12 cellular contexts compared by ENCODE assay signal in the genomic region with DNA sequence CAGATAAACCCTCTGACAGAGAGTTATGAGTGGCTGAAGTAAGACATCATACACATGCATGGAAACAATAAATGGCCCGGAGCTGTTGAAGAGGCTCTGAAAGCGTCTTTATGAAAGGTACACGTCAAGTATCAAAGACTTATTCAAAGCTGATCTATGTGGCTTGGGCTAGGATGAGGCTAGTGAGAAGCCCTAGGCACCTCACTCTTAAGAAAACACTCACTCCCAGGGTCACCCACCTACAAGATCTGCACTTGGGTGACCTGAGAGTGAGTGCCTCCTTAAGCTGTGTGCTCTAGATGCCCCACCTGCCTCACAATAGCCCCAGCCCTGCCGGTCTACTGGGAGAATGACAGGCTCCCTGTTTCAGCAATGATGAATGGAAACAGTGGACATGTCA. TPM values are rescaled to one million over a fixed set of nuclear protein-coding genes. Genes with fewer than 3 reads are reported as not detected.
A peak's percentile ranks its signal among the peaks of the same experiment; 100 is the strongest.
DNase-seq lines count a peak whose midpoint lies in the region; ATAC-seq, FAIRE-seq and TF ChIP-seq lines count a peak whose summit lies in the region.
"Had no signal": no experiment of that assay in that cellular context is flagged by ENCODE, and none has a peak within 500 bp of the region (broad histone marks: within the 10 kb centered on the region; RNA-seq: fewer than 3 reads in every experiment).

No MANE protein-coding gene starts in this region.

- in situ Hi-C loops in GM12878 (cut with MboI) = no loop called here

- H3K79me2 ChIP-seq in GM12878 (ENCODE audit: control insufficient read depth, insufficient read depth, low read length) (peaks cover 8% of the 10 kb centered on the region), hepatocyte (no peaks in the 10 kb centered on the region)

- no peak for TF ChIP-seq RAD21 in GM12878 (IDR thresholded peaks at IDR 0.05; ENCODE audit: insufficient read depth, low read depth, low read length)

- DNase-seq in activated CD8-positive, alpha-beta memory T cell treated with anti-CD3 and anti-CD28 coated beads for 24 hours = peak; percentile 66
- no peak for DNase-seq in activated CD8-positive, alpha-beta memory T cell treated with anti-CD3 and anti-CD28 coated beads, Interleukin-2, amount 50 U/mL, for 48 hours
- DNase-seq in Peyer's patch (no peak), GM12878 (ENCODE audit: low read depth, low spot score) (no peak), hepatocyte (ENCODE audit: low spot score) (no peak), GM19239 (ENCODE audit: insufficient read length, low spot score) (no peak), erythroblast (lab: John Stamatoyannopoulos, UW) (no peak)
- DNase-seq: NCI-H1436 treated with DMSO at 0.1 percent for 48 hours, NCI-H524 treated with DMSO at 0.1 percent for 48 hours had no signal

- no TSS peak for BruUV-seq in GM12878 (replicated peaks; lab: Mats Ljungman, UMichigan)

- POLR2A ChIA-PET in GM12878 (lab: Charles Lee) = interaction anchor here (1.5 kb wide), 1 partner anchor 30 kb away, joined by 3 read pairs; a partner anchor contains a TSS

- H3K9me2 ChIP-seq in hepatocyte (replicated peaks; ENCODE audit: insufficient read depth) = no peaks in the 10 kb centered on the region

- H3K9me3 ChIP-seq in Peyer's patch (no peaks in the 10 kb centered on the region), GM12878 (replicated peaks; ENCODE audit: control insufficient read depth, insufficient read depth, low read length) (no peaks in the 10 kb centered on the region; the same call in 1 of the 3 replicates), hepatocyte (ENCODE audit: low read depth) (no peaks in the 10 kb centered on the region)
- H3K9me3 ChIP-seq: neutrophil had no signal

- no peak for TF ChIP-seq POLR2A in Peyer's patch (IDR thresholded peaks at IDR 0.05)
- TF ChIP-seq POLR2A in GM12878 (IDR thresholded peaks at IDR 0.05; ENCODE audit: low read depth, low read length) = no peak
- no peak for TF ChIP-seq POLR2A in erythroblast (IDR thresholded peaks at IDR 0.05; ENCODE audit: low read length)

- peak overlapping the region; percentile 46 to 80 (median 72) for H3K27ac ChIP-seq in Peyer's patch
- no peak overlapping the region for H3K27ac ChIP-seq in GM12878 (ENCODE audit: control insufficient read depth, insufficient read depth)
- H3K27ac ChIP-seq in skin epidermis = peak overlapping the region in 17 of 21 experiments; percentile 2 to 95 (median 81)
- no peak overlapping the region for H3K27ac ChIP-seq in hepatocyte
- H3K27ac ChIP-seq: RWPE1 had no signal

- RAD21 ChIA-PET in GM12878 (lab: Charles Lee; ENCODE audit: unreplicated experiment) = interaction anchor here (1.7 to 2.2 kb wide), 2 partner anchors 29 to 40 kb away, joined by 4 to 7 read pairs; a partner anchor contains a TSS

- SMC1A ChIA-PET in GM12878 (lab: Charles Lee; ENCODE audit: uncharacterized antibody, unreplicated experiment) = interaction anchor here (1.4 to 1.8 kb wide), 3 partner anchors 17 to 46 kb away, joined by 4 to 8 read pairs (median 7); no protein-coding TSS in a partner anchor

- H3K27me3 ChIP-seq in Peyer's patch (no peaks in the 10 kb centered on the region), GM12878 (replicated peaks in 1 of 2; ENCODE audit: control insufficient read depth in 2 of 2, insufficient read depth in 2 of 2, low read length in 1 of 2) (no peaks in the 10 kb centered on the region), hepatocyte (no peaks in the 10 kb centered on the region)
- H3K27me3 ChIP-seq: neutrophil had no signal

- TF ChIP-seq EP300 in GM12878 (IDR thresholded peaks at IDR 0.05; ENCODE audit: borderline replicate concordance in 1 of 2, control insufficient read depth in 1 of 2, low read depth in 2 of 2, low read length in 2 of 2) = no peak

- H3K36me3 ChIP-seq in Peyer's patch = peaks cover 0 to 9% (median 0%) of the 10 kb centered on the region in 3 donors
- peaks cover 0 to 1% of the 10 kb centered on the region in 2 experiments; a peak in 1 of 4 replicates for H3K36me3 ChIP-seq in GM12878 (ENCODE audit: control insufficient read depth in 2 of 2, insufficient read depth in 2 of 2, low read length in 1 of 2)
- H3K36me3 ChIP-seq in hepatocyte (replicated peaks; ENCODE audit: insufficient read depth, low read depth) = no peaks in the 10 kb centered on the region

- H3K4me2 ChIP-seq in GM12878 (ENCODE audit: control insufficient read depth, insufficient read depth) (no peak overlapping the region), hepatocyte (no peak overlapping the region)

- no peak overlapping the region for H2AFZ ChIP-seq in GM12878 (ENCODE audit: control insufficient read depth, low read depth, low read length)
- H2AFZ ChIP-seq in hepatocyte = no peak overlapping the region

- no peaks in the 10 kb centered on the region for H4K20me1 ChIP-seq in GM12878 (ENCODE audit: control insufficient read depth, insufficient read depth)
- no peaks in the 10 kb centered on the region for H4K20me1 ChIP-seq in hepatocyte (ENCODE audit: insufficient read depth, poor library complexity, severe bottlenecking)

- no peak for ATAC-seq in GM12878

- H3K4me3 ChIP-seq in Peyer's patch (no peak overlapping the region), GM12878 (no peak overlapping the region), skin epidermis (no peak overlapping the region), hepatocyte (no peak overlapping the region)

- 86% methylated on average over 4 of the region's 4 CpGs for WGBS in GM12878 (ENCODE audit: insufficient coverage, insufficient replicate concordance, low lambda C conversion rate, missing lambda C conversion rate)
- 75% methylated on average over 4 of the region's 4 CpGs for whole genome bisulfite sequencing in hepatocyte (ENCODE audit: low lambda C conversion rate, missing lambda C conversion rate)

- H3K9ac ChIP-seq in GM12878 (ENCODE audit: control insufficient read depth, insufficient read depth, low read length) = no peak overlapping the region

- CTCF ChIA-PET in GM12878 (lab: Yijun Ruan, JAX) = interaction anchor here (1.0 kb wide), 1 partner anchor 267 kb away, joined by 3 read pairs; no protein-coding TSS in a partner anchor

- intact Hi-C loops in GM12878 (cut with micrococcal nuclease; ENCODE audit: unreplicated experiment) = no loop called here

- H3K4me1 ChIP-seq in Peyer's patch = no peaks in the 10 kb centered on the region
- H3K4me1 ChIP-seq in GM12878 (ENCODE audit: control insufficient read depth, insufficient read depth, low read length) = peaks cover 7% of the 10 kb centered on the region
- H3K4me1 ChIP-seq in hepatocyte (ENCODE audit: insufficient read depth) = no peaks in the 10 kb centered on the region

- TF ChIP-seq CTCF in Peyer's patch (IDR thresholded peaks at IDR 0.05) (no peak), GM12878 (IDR thresholded peaks at IDR 0.05 in 2 of 3, conservative IDR thresholded peaks at IDR 0.05 in 1 of 3; ENCODE audit: control insufficient read depth in 2 of 3, extremely low read depth in 1 of 3, insufficient read depth in 1 of 3, low read depth in 3 of 3, low read length in 3 of 3) (0 out of 6 replicates have a peak, but pooled peaks of 2 of the 3 experiments have one; percentile 8 to 13), hepatocyte (IDR thresholded peaks at IDR 0.05; ENCODE audit: poor library complexity) (no peak)

- FAIRE-seq in GM12878 (lab: Jason Lieb, UNC) (no peak), GM19239 (lab: Jason Lieb, UNC) (no peak)

RNA-seq across cellular contexts. Expression of a gene that starts 1.1 kb away (rescaled TPM):
- total RNA-seq in Peyer's patch (1 to 10 TPM; 1.8 to 7.4 (median 3.6) TPM), GM12878 (2014; rRNA removed) (1.9 and 2.3 TPM in 2 replicates), GM12878 (2014; rRNA removed; fragmentation: Illumina TruSeq; extraction: Trizol) (1.1 and 1.4 TPM in 2 replicates), GM12878 (2021) (1.3 and 1.4 TPM in 2 replicates), hepatocyte (0.20 TPM in 1 of 2 replicates, not detected in the other)
- 1.4 and 1.7 TPM in 2 replicates for total RNA-seq in GM12878 (2013; cell fraction: nucleolus; rRNA removed)
- polyA plus RNA-seq in GM12878 (2011; ENCODE audit: low read depth) = 1.7 TPM
- polyA plus RNA-seq in GM12878 (2011; rRNA removed) (0.91 and 1.2 TPM in 2 replicates), GM12878 (2014; fragmentation: Illumina TruSeq; extraction: Trizol) (1.3 and 1.4 TPM in 2 replicates), GM12878 (2014; fragmentation: Nextera tagmentation; extraction: Ambion mirVana) (under 1 TPM; 0.16 to 0.20 TPM), GM12878 (2014; rRNA removed) (1.5 and 1.8 TPM in 2 replicates), GM12878 (2016; fragmentation: Nextera tagmentation; extraction: Ambion mirVana) (1 to 10 TPM in 1 of 2 experiments, under 1 TPM in 1; 0.58 to 1.0 TPM), hepatocyte (0.13 TPM in 2 replicates)
- 1.0 and 1.4 TPM in 2 replicates for polyA plus RNA-seq in GM12878 (2011; cell fraction: cytosol; rRNA removed)
- polyA plus RNA-seq in GM12878 (2011; cell fraction: nucleus; rRNA removed) = 0.67 and 1.2 TPM in 2 replicates
- polyA plus RNA-seq in GM12878 (2012) = 2.2 and 3.2 TPM in 2 replicates
- 0.73 and 0.98 TPM in 2 replicates for polyA minus RNA-seq in GM12878 (2011; rRNA and poly(A)+ RNA removed)
- polyA minus RNA-seq in GM12878 (2011; cell fraction: cytosol; rRNA and poly(A)+ RNA removed) = 0.27 TPM in 1 of 2 replicates, not detected in the other
- 0.85 and 1.1 TPM in 2 replicates for polyA minus RNA-seq in GM12878 (2011; cell fraction: nucleus; rRNA and poly(A)+ RNA removed)

RNA-seq across cellular contexts. Expression of a gene that starts 21.9 kb away (rescaled TPM):
- total RNA-seq in Peyer's patch = 10 to 100 TPM; 11.9 to 47.0 (median 24.4) TPM
- 1.9 and 2.7 TPM in 2 replicates for total RNA-seq in GM12878 (2013; cell fraction: nucleolus; rRNA removed)
- total RNA-seq in GM12878 (2014; rRNA removed) = 7.9 and 12.2 TPM in 2 replicates
- 7.7 and 8.6 TPM in 2 replicates for total RNA-seq in GM12878 (2014; rRNA removed; fragmentation: Illumina TruSeq; extraction: Trizol)
- total RNA-seq in GM12878 (2021) = 4.5 and 5.6 TPM in 2 replicates
- 12.3 TPM for polyA plus RNA-seq in GM12878 (2011; ENCODE audit: low read depth)
- 8.9 and 9.4 TPM in 2 replicates for polyA plus RNA-seq in GM12878 (2011; rRNA removed)
- polyA plus RNA-seq in GM12878 (2011; cell fraction: cytosol; rRNA removed) = 7.5 and 10.6 TPM in 2 replicates
- 6.5 and 9.9 TPM in 2 replicates for polyA plus RNA-seq in GM12878 (2011; cell fraction: nucleus; rRNA removed)
- 16.4 and 19.5 TPM in 2 replicates for polyA plus RNA-seq in GM12878 (2012)
- 8.4 and 9.1 TPM in 2 replicates for polyA plus RNA-seq in GM12878 (2014; fragmentation: Illumina TruSeq; extraction: Trizol)
- 1 to 10 TPM; 4.2 to 4.4 TPM for polyA plus RNA-seq in GM12878 (2014; fragmentation: Nextera tagmentation; extraction: Ambion mirVana)
- polyA plus RNA-seq in GM12878 (2014; rRNA removed) = 8.5 and 9.5 TPM in 2 replicates
- 1 to 10 TPM; 3.7 to 3.8 TPM for polyA plus RNA-seq in GM12878 (2016; fragmentation: Nextera tagmentation; extraction: Ambion mirVana)
- polyA minus RNA-seq in GM12878 (2011; rRNA and poly(A)+ RNA removed) = 14.0 and 22.3 TPM in 2 replicates
- polyA minus RNA-seq in GM12878 (2011; cell fraction: cytosol; rRNA and poly(A)+ RNA removed) = 2.0 and 3.7 TPM in 2 replicates
- 10.5 TPM in 2 replicates for polyA minus RNA-seq in GM12878 (2011; cell fraction: nucleus; rRNA and poly(A)+ RNA removed)
- total RNA-seq in hepatocyte = 0.40 and 1.2 TPM in 2 replicates
- 0.79 TPM in 1 of 2 replicates, not detected in the other for polyA plus RNA-seq in hepatocyte

RNA-seq across cellular contexts. Expression of a gene that starts 29.8 kb away (rescaled TPM):
- total RNA-seq in Peyer's patch (10 to 100 TPM in 1 of 4 donors, 1 to 10 TPM in 3; 4.8 to 17.3 (median 9.1) TPM), GM12878 (2014; rRNA removed) (28.9 and 34.4 TPM in 2 replicates), GM12878 (2014; rRNA removed; fragmentation: Illumina TruSeq; extraction: Trizol) (37.0 and 37.3 TPM in 2 replicates), GM12878 (2021) (29.8 TPM in 2 replicates), hepatocyte (1.4 and 2.4 TPM in 2 replicates)
- total RNA-seq in GM12878 (2013; cell fraction: nucleolus; rRNA removed) = 41.2 and 41.5 TPM in 2 replicates
- polyA plus RNA-seq in GM12878 (2011; ENCODE audit: low read depth) = 24.7 TPM
- polyA plus RNA-seq in GM12878 (2011; rRNA removed) (102 and 134 TPM in 2 replicates), GM12878 (2014; fragmentation: Illumina TruSeq; extraction: Trizol) (33.8 and 49.8 TPM in 2 replicates), GM12878 (2014; fragmentation: Nextera tagmentation; extraction: Ambion mirVana) (10 to 100 TPM; 47.5 to 60.0 TPM), GM12878 (2014; rRNA removed) (25.3 and 29.2 TPM in 2 replicates), GM12878 (2016; fragmentation: Nextera tagmentation; extraction: Ambion mirVana) (10 to 100 TPM; 21.3 to 24.4 TPM), hepatocyte (0.23 and 1.1 TPM in 2 replicates)
- polyA plus RNA-seq in GM12878 (2011; cell fraction: cytosol; rRNA removed) = 47.4 and 47.6 TPM in 2 replicates
- polyA plus RNA-seq in GM12878 (2011; cell fraction: nucleus; rRNA removed) = 49.5 and 50.6 TPM in 2 replicates
- 30.1 and 35.8 TPM in 2 replicates for polyA plus RNA-seq in GM12878 (2012)
- 62.5 and 79.0 TPM in 2 replicates for polyA minus RNA-seq in GM12878 (2011; rRNA and poly(A)+ RNA removed)
- polyA minus RNA-seq in GM12878 (2011; cell fraction: cytosol; rRNA and poly(A)+ RNA removed) = 18.5 and 20.3 TPM in 2 replicates
- 28.0 and 40.8 TPM in 2 replicates for polyA minus RNA-seq in GM12878 (2011; cell fraction: nucleus; rRNA and poly(A)+ RNA removed)

Comparison
In these comparisons a context has a peak if more than half of its experiments do, and no peak if none do; other contexts are left out.
1. H3K27ac ChIP-seq: peak in Peyer's patch (4 of 4) and skin epidermis (17 of 21); none in GM12878 (single experiment) and hepatocyte (single experiment).
2. CTCF ChIP-seq: peak in GM12878 (2 of 3); none in Peyer's patch (0 of 6) and hepatocyte (single experiment).